ENCODE assay signal across 8 cellular contexts in genomic region chr1:20660363-20661234, GRCh38. TPM values are rescaled to one million over a fixed set of nuclear protein-coding genes. Genes with fewer than 3 reads are reported as not detected.
DNase-seq lines count a peak whose midpoint lies in the region; ATAC-seq, FAIRE-seq and TF ChIP-seq lines count a peak whose summit lies in the region.

No MANE protein-coding gene starts in this region.

- peak overlapping the region; percentile 97 for H3K4me2 ChIP-seq in endothelial cell of umbilical vein (ENCODE audit: insufficient read depth, low read length)

- ATAC-seq in GM21528 (IDR thresholded peaks at IDR 0.05; ENCODE audit: low FRiP score, unreplicated experiment) = peak; percentile 3

- TF ChIP-seq CTCF in AG04450 (IDR thresholded peaks at IDR 0.05; ENCODE audit: low read depth, low read length) (no peak), endothelial cell of umbilical vein (IDR thresholded peaks at IDR 0.05; ENCODE audit: extremely low read depth in 1 of 2, insufficient read depth in 1 of 2, low read depth in 1 of 2, low read length in 2 of 2) (no peak), neutrophil (IDR thresholded peaks at IDR 0.05) (no peak)

- peak; percentile 53 for FAIRE-seq in endothelial cell of umbilical vein (lab: Jason Lieb, UNC)

- H3K27ac ChIP-seq in AG04450 (ENCODE audit: low read depth, low read length) (no peak overlapping the region), SK-N-MC (no peak overlapping the region), endothelial cell of umbilical vein (ENCODE audit: insufficient read depth, low read depth, low read length) (peak overlapping the region; percentile 48), neutrophil (peak overlapping the region; percentile 65)

- H3K27me3 ChIP-seq in AG04450 (ENCODE audit: control insufficient read depth, insufficient read depth, low read length) (no peaks in the 10 kb centered on the region), endothelial cell of umbilical vein (ENCODE audit: control insufficient read depth in 2 of 2, insufficient read depth in 2 of 2, low read length in 2 of 2) (no peaks in the 10 kb centered on the region), neutrophil (no peaks in the 10 kb centered on the region)

- BruUV-seq in endothelial cell of umbilical vein (replicated peaks; lab: Mats Ljungman, UMichigan) = TSS peak; percentile 63

- TF ChIP-seq POLR2A in endothelial cell of umbilical vein (IDR thresholded peaks at IDR 0.05; ENCODE audit: low read depth, low read length) = no peak

- peaks cover 40% of the 10 kb centered on the region for H3K79me2 ChIP-seq in endothelial cell of umbilical vein (ENCODE audit: control insufficient read depth, insufficient read depth, low read length)

- H3K9me3 ChIP-seq in AG04450 (ENCODE audit: control insufficient read depth, insufficient read depth, low read length) (no peaks in the 10 kb centered on the region; the same call in 1 of the 2 replicates), SK-N-MC (ENCODE audit: low read depth, low read length) (no peaks in the 10 kb centered on the region), endothelial cell of umbilical vein (replicated peaks; ENCODE audit: control insufficient read depth, insufficient read depth, low read length) (no peaks in the 10 kb centered on the region), neutrophil (no peaks in the 10 kb centered on the region)

- DNase-seq in AG04450 (ENCODE audit: low read depth, low spot score) (no peak), SK-N-MC (ENCODE audit: low read depth, low spot score) (no peak), endothelial cell of umbilical vein (ENCODE audit: low read depth, low spot score) (no peak), UCSD-AML1 (lab: John Stamatoyannopoulos, UW; ENCODE audit: unreplicated experiment) (no peak), NCI-H82 (lab: John Stamatoyannopoulos, UW) (no peak), mesenteric fat pad (ENCODE audit: low spot score) (no peak)

- POLR2A ChIA-PET in AG04450 (lab: Yijun Ruan, JAX) = interaction anchor here (0.7 to 1.1 kb wide), 5 partner anchors 10 to 36 kb away, joined by 3 to 5 read pairs (median 4); no protein-coding TSS in a partner anchor
- POLR2A ChIA-PET in endothelial cell of umbilical vein (lab: Charles Lee) = no interaction called here

- intact Hi-C loops in endothelial cell of umbilical vein (cut with micrococcal nuclease) = no loop called here

- H3K9ac ChIP-seq in SK-N-MC (ENCODE audit: insufficient read length) (peak overlapping the region; percentile 91), endothelial cell of umbilical vein (replicated peaks; ENCODE audit: extremely low read depth, insufficient read depth, low read length) (peak overlapping the region; percentile 83)

- peak overlapping the region; percentile 82 for H2AFZ ChIP-seq in endothelial cell of umbilical vein (ENCODE audit: low read depth, low read length)

- no peaks in the 10 kb centered on the region for H4K20me1 ChIP-seq in endothelial cell of umbilical vein (replicated peaks; ENCODE audit: control insufficient read depth, extremely low read depth, insufficient read depth, low read length)

- dilution Hi-C loops in endothelial cell of umbilical vein (cut with MboI; ENCODE audit: extremely low pct_ligation_motif_present, low sequenced_read_pairs) = no loop called here

- H3K36me3 ChIP-seq in SK-N-MC (ENCODE audit: insufficient read depth, low read length) = peaks cover 40% of the 10 kb centered on the region
- H3K36me3 ChIP-seq in endothelial cell of umbilical vein (ENCODE audit: control insufficient read depth in 2 of 2, extremely low read depth in 1 of 2, insufficient read depth in 2 of 2, low read length in 2 of 2) = peaks cover 2 to 21% of the 10 kb centered on the region in 2 experiments
- peaks cover 22% of the 10 kb centered on the region for H3K36me3 ChIP-seq in neutrophil

- H3K4me1 ChIP-seq in endothelial cell of umbilical vein (ENCODE audit: control insufficient read depth, extremely low read depth, insufficient read depth, low read length) (peaks cover 21% of the 10 kb centered on the region), neutrophil (ENCODE audit: control insufficient read depth in 1 of 2, insufficient read depth in 1 of 2, low read depth in 1 of 2, low read length in 1 of 2) (peaks cover 16% of the 10 kb centered on the region in 2 experiments)

- CTCF ChIA-PET in AG04450 (lab: Charles Lee) = interaction anchor here (0.5 to 1.7 kb wide), 5 partner anchors 11 to 85 kb away, joined by 3 to 7 read pairs (median 5); no protein-coding TSS in a partner anchor
- CTCF ChIA-PET in endothelial cell of umbilical vein (lab: Charles Lee) = interaction anchor here (0.6 to 2.1 kb wide), 4 partner anchors 10 to 849 kb away, joined by 3 to 9 read pairs (median 6); partner anchors contain the start of gene ALPL

- H3K9me1 ChIP-seq in endothelial cell of umbilical vein (replicated peaks; ENCODE audit: control insufficient read depth, extremely low read depth, insufficient read depth, low read length) = no peaks in the 10 kb centered on the region

- peak overlapping the region; percentile 96 for H3K4me3 ChIP-seq in AG04450 (ENCODE audit: low read depth, low read length)
- peak overlapping the region; percentile 83 for H3K4me3 ChIP-seq in SK-N-MC
- H3K4me3 ChIP-seq in endothelial cell of umbilical vein (replicated peaks in 1 of 3; ENCODE audit: insufficient read depth in 1 of 3, low read depth in 1 of 3, low read length in 3 of 3) = peak overlapping the region; percentile 64 to 93 (median 88)
- peak overlapping the region; percentile 84 to 86 for H3K4me3 ChIP-seq in neutrophil (ENCODE audit: low read depth in 1 of 2, low read length in 1 of 2)

TF ChIP-seq in endothelial cell of umbilical vein, 7 proteins besides CTCF, POLR2A, EP300 and RAD21:
- no peak for TF ChIP-seq GATA2 (IDR thresholded peaks at IDR 0.05; ENCODE audit: insufficient read depth, insufficient read length, low read depth, low read length)
- TF ChIP-seq EZH2 (IDR thresholded peaks at IDR 0.05; ENCODE audit: borderline replicate concordance, low read depth, low read length, severe bottlenecking) = no peak
- no peak for TF ChIP-seq JUN (IDR thresholded peaks at IDR 0.05; ENCODE audit: borderline replicate concordance, insufficient read depth, insufficient read length, low read depth)
- no peak for TF ChIP-seq MAX (IDR thresholded peaks at IDR 0.05; ENCODE audit: insufficient read depth, insufficient read length)
- no peak for TF ChIP-seq MYC (IDR thresholded peaks at IDR 0.05; ENCODE audit: low read depth, low read length)
- TF ChIP-seq FOS (IDR thresholded peaks at IDR 0.05; ENCODE audit: borderline replicate concordance, insufficient read depth, low read length) = no peak
- TF ChIP-seq POLR2AphosphoS5 (IDR thresholded peaks at IDR 0.05; ENCODE audit: insufficient read depth, low read depth, low read length) = no peak

RNA-seq across cellular contexts. Expression of gene DDOST, which starts 0.6 kb away (rescaled TPM):
- 494 and 553 TPM in 2 replicates for polyA plus RNA-seq in AG04450 (2011; rRNA removed)
- 199 and 233 TPM in 2 replicates for polyA minus RNA-seq in AG04450 (2011; rRNA and poly(A)+ RNA removed)
- total RNA-seq in endothelial cell of umbilical vein = 293 and 319 TPM in 2 replicates
- 487 and 533 TPM in 2 replicates for polyA plus RNA-seq in endothelial cell of umbilical vein
- polyA plus RNA-seq in endothelial cell of umbilical vein (2011; cell fraction: cytosol; rRNA removed) = 474 and 499 TPM in 2 replicates
- polyA plus RNA-seq in endothelial cell of umbilical vein (2011; cell fraction: nucleus; rRNA removed) = 158 and 164 TPM in 2 replicates
- 254 and 276 TPM in 2 replicates for polyA plus RNA-seq in endothelial cell of umbilical vein (2012)
- polyA minus RNA-seq in endothelial cell of umbilical vein = 459 and 568 TPM in 2 replicates
- 32.2 TPM for polyA minus RNA-seq in endothelial cell of umbilical vein (2011; cell fraction: cytosol; rRNA and poly(A)+ RNA removed)
- 77.9 and 79.3 TPM in 2 replicates for polyA minus RNA-seq in endothelial cell of umbilical vein (2011; cell fraction: nucleus; rRNA and poly(A)+ RNA removed)
- total RNA-seq in mesenteric fat pad = 133 TPM

RNA-seq across cellular contexts. Expression of gene PINK1, which starts 27.3 kb away (rescaled TPM):
- polyA plus RNA-seq in AG04450 (2011; rRNA removed) = 43.8 and 49.0 TPM in 2 replicates
- 23.5 and 28.5 TPM in 2 replicates for polyA minus RNA-seq in AG04450 (2011; rRNA and poly(A)+ RNA removed)
- 25.6 and 27.3 TPM in 2 replicates for total RNA-seq in endothelial cell of umbilical vein
- polyA plus RNA-seq in endothelial cell of umbilical vein = 27.2 and 27.9 TPM in 2 replicates
- 30.6 and 32.3 TPM in 2 replicates for polyA plus RNA-seq in endothelial cell of umbilical vein (2011; cell fraction: cytosol; rRNA removed)
- 14.5 and 17.2 TPM in 2 replicates for polyA plus RNA-seq in endothelial cell of umbilical vein (2011; cell fraction: nucleus; rRNA removed)
- 17.7 and 24.2 TPM in 2 replicates for polyA plus RNA-seq in endothelial cell of umbilical vein (2012)
- polyA minus RNA-seq in endothelial cell of umbilical vein = 18.2 and 21.8 TPM in 2 replicates
- polyA minus RNA-seq in endothelial cell of umbilical vein (2011; cell fraction: cytosol; rRNA and poly(A)+ RNA removed) = 24.2 TPM
- polyA minus RNA-seq in endothelial cell of umbilical vein (2011; cell fraction: nucleus; rRNA and poly(A)+ RNA removed) = 4.7 and 6.3 TPM in 2 replicates
- 87.6 TPM for total RNA-seq in mesenteric fat pad

RNA-seq across cellular contexts. Expression of gene KIF17, which starts 57.2 kb away (rescaled TPM):
- 2.7 and 2.8 TPM in 2 replicates for polyA plus RNA-seq in AG04450 (2011; rRNA removed)
- 3.1 and 3.6 TPM in 2 replicates for polyA minus RNA-seq in AG04450 (2011; rRNA and poly(A)+ RNA removed)
- 0.72 and 1.5 TPM in 2 replicates for total RNA-seq in endothelial cell of umbilical vein
- 1.1 and 1.3 TPM in 2 replicates for polyA plus RNA-seq in endothelial cell of umbilical vein
- 0.62 and 0.85 TPM in 2 replicates for polyA plus RNA-seq in endothelial cell of umbilical vein (2011; cell fraction: cytosol; rRNA removed)
- 0.42 and 0.45 TPM in 2 replicates for polyA plus RNA-seq in endothelial cell of umbilical vein (2011; cell fraction: nucleus; rRNA removed)
- 0.15 and 0.31 TPM in 2 replicates for polyA plus RNA-seq in endothelial cell of umbilical vein (2012)
- 0.17 and 0.24 TPM in 2 replicates for polyA minus RNA-seq in endothelial cell of umbilical vein
- polyA minus RNA-seq in endothelial cell of umbilical vein (2011; cell fraction: cytosol; rRNA and poly(A)+ RNA removed) = not detected
- not detected in 2 replicates for polyA minus RNA-seq in endothelial cell of umbilical vein (2011; cell fraction: nucleus; rRNA and poly(A)+ RNA removed)
- 4.6 TPM for total RNA-seq in mesenteric fat pad

Comparison
In these comparisons a context has a peak if more than half of its experiments do, and no peak if none do; other contexts are left out.
1. H3K27ac ChIP-seq: peak in endothelial cell of umbilical vein (single experiment) and neutrophil (single experiment); none in AG04450 (single experiment) and SK-N-MC (single experiment).
2. Peak in every context shown above with its lines, with median percentiles within 50 percentile points of each other: H3K4me3 ChIP-seq.